Comparison of ENCODE assay signal across 27 cellular contexts in the genomic region with DNA sequence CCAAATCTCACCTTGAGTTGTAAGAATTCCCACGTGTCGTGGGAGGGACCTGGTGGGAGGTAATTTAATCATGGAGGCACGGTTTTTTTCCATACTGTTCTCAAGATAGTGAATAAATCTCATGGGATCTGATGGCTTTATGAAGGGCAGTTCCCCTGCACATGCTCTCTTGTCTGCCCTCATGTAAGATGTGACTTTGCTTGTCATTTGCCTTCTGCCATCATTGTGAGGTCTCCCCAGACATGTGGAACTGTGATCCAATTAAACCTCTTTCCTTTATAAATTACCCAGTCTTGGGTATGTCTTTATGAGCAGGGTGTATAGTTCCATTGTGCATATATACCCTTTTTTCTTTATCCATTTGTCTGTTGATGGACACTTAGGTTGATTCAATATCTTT. TPM values are rescaled to one million over a fixed set of nuclear protein-coding genes. Genes with fewer than 3 reads are reported as not detected.
DNase-seq lines count a peak whose midpoint lies in the region; ATAC-seq, FAIRE-seq and TF ChIP-seq lines count a peak whose summit lies in the region.
"Had no signal": no experiment of that assay in that cellular context is flagged by ENCODE, and none has a peak within 500 bp of the region (broad histone marks: within the 10 kb centered on the region; RNA-seq: fewer than 3 reads in every experiment).

No MANE protein-coding gene starts in this region.

- H3K4me3 ChIP-seq in HEK293 (ENCODE audit: low read depth, low read length), result no peak overlapping the region
- H3K4me3 ChIP-seq: BLaER1, GM12878 had no signal

- no peak overlapping the region for H3K27ac ChIP-seq in HEK293 (ENCODE audit: extremely low read depth, low read depth, low read length)
- H3K27ac ChIP-seq: BLaER1 had no signal

- no peaks in the 10 kb centered on the region for H3K36me3 ChIP-seq in HEK293 (ENCODE audit: control insufficient read depth in 2 of 2, insufficient read depth in 1 of 2, low read length in 2 of 2)
- H3K36me3 ChIP-seq: BE2C, BLaER1 had no signal

- H3K27ac Mint-ChIP-seq in type B pancreatic cell, result peak overlapping the region; percentile 16
- H3K27ac Mint-ChIP-seq: CD4-positive, alpha-beta memory T cell; CD4-positive, CD25-positive, alpha-beta regulatory T cell; CD8-positive, alpha-beta memory T cell had no signal

- peak overlapping the region; percentile 49 for H3K4me3 Mint-ChIP-seq in type B pancreatic cell
- H3K4me3 Mint-ChIP-seq: CD14-positive monocyte; CD4-positive, alpha-beta memory T cell; CD4-positive, CD25-positive, alpha-beta regulatory T cell; CD8-positive, alpha-beta memory T cell had no signal

- DNase-seq in GM18507 (ENCODE audit: extremely low spot score, insufficient read length, low read depth), result no peak
- DNase-seq in type B pancreatic cell (ENCODE audit: extremely low spot score, unreplicated experiment), result no peak
- DNase-seq in OCI-M1 (lab: John Stamatoyannopoulos, UW), result no peak
- DNase-seq: 8988T; ACHN; BE2C; C1 segment of cervical spinal cord; CD4-positive, alpha-beta memory T cell; CD4-positive, CD25-positive, alpha-beta regulatory T cell; CD8-positive, alpha-beta memory T cell; COR-L47; DMS 273 treated with DMSO at 0.1 percent for 48 hours; DMS153; DMS53; DMS79; DND-41; EL; GDM1 had no signal

- no peaks in the 10 kb centered on the region for H3K4me1 ChIP-seq in HEK293 (ENCODE audit: control insufficient read depth, insufficient read depth, low read length)

- TF ChIP-seq CTCF in HEK293 (tag by site-specific recombination; IDR thresholded peaks at IDR 0.05) (no peak), type B pancreatic cell (conservative IDR thresholded peaks at IDR 0.05) (no peak)

- POLR2A ChIA-PET in HEK293 (lab: Yijun Ruan, JAX), result no interaction called here

- CTCF ChIA-PET in HEK293 (lab: Yijun Ruan, JAX), result interaction anchor here (0.6 kb wide), 1 partner anchor 26 kb away, joined by 4 read pairs; no protein-coding TSS in a partner anchor

- peak; percentile 26 for FAIRE-seq in GM18507 (lab: Jason Lieb, UNC)
- FAIRE-seq: A204.1, GM12878, GM12892 had no signal

- no peaks in the 10 kb centered on the region for H3K9me3 ChIP-seq in HEK293 (ENCODE audit: control insufficient read depth, insufficient read depth, low read depth, low read length)
- H3K9me3 ChIP-seq: BE2C, BLaER1 had no signal

- ATAC-seq in HG03432 (IDR thresholded peaks at IDR 0.05; ENCODE audit: unreplicated experiment), result no peak

- no peaks in the 10 kb centered on the region for H3K27me3 Mint-ChIP-seq in type B pancreatic cell

- H3K9me3 Mint-ChIP-seq in type B pancreatic cell, result peaks cover 9% of the 10 kb centered on the region
- H3K9me3 Mint-ChIP-seq: CD14-positive monocyte; CD4-positive, alpha-beta memory T cell had no signal

- H3K36me3 Mint-ChIP-seq in type B pancreatic cell, result peaks cover 5% of the 10 kb centered on the region
- H3K36me3 Mint-ChIP-seq: CD14-positive monocyte; CD4-positive, alpha-beta memory T cell; CD4-positive, CD25-positive, alpha-beta regulatory T cell; CD8-positive, alpha-beta memory T cell had no signal

- H3K4me1 Mint-ChIP-seq in type B pancreatic cell (ENCODE audit: unreplicated experiment), result peaks cover 9% of the 10 kb centered on the region
- H3K4me1 Mint-ChIP-seq: CD4-positive, alpha-beta memory T cell; CD4-positive, CD25-positive, alpha-beta regulatory T cell; CD8-positive, alpha-beta memory T cell had no signal

TF ChIP-seq in HEK293, 187 proteins besides CTCF, POLR2A, EP300 and RAD21:
- no peak for TF ChIP-seq ZNF664 (tag by site-specific recombination; IDR thresholded peaks at IDR 0.05)
- TF ChIP-seq ZNF510 (tag by site-specific recombination; IDR thresholded peaks at IDR 0.05; ENCODE audit: insufficient replicate concordance), result peak; percentile 90
TF ChIP-seq in HEK293: peak in this region for 1.

RNA-seq across cellular contexts. Expression of a gene that starts 13.1 kb away (rescaled TPM):
- total RNA-seq in type B pancreatic cell (ENCODE audit: low replicate concordance), result 102 and 382 TPM in 2 replicates
- total RNA-seq: A673; CD4-positive, alpha-beta memory T cell; CD4-positive, CD25-positive, alpha-beta regulatory T cell; CD8-positive, alpha-beta memory T cell; G401 had no signal
